Comparison of ENCODE assay signal across 1 cellular context in genomic region chr1:45686081-45687013, GRCh38.
A peak's percentile ranks its signal among the peaks of the same experiment; 100 is the strongest.
TF ChIP-seq lines count a peak whose summit lies in the region.

TSS of gene GPBP1L1 (minus strand) at chr1:45686533. CDS start at chr1:45659087, 27,446 bp downstream.

TF ChIP-seq in HepG2, 621 proteins besides CTCF, POLR2A, EP300 and RAD21 (continued from another document and continues in another):
- TF ChIP-seq IKZF5 (CRISPR knock-in tag; IDR thresholded peaks at IDR 0.05) (no peak; the same call in 1 of the 2 replicates), ZNF264 (CRISPR knock-in tag; IDR thresholded peaks at IDR 0.05) (no peak), ZBTB3 (CRISPR knock-in tag; IDR thresholded peaks at IDR 0.05; ENCODE audit: borderline replicate concordance, low read depth) (no peak), SMARCC2 (IDR thresholded peaks at IDR 0.05) (no peak), ZNF460 (CRISPR knock-in tag; IDR thresholded peaks at IDR 0.05; ENCODE audit: borderline replicate concordance) (no peak), ZBED4 (CRISPR knock-in tag; IDR thresholded peaks at IDR 0.05; ENCODE audit: borderline replicate concordance) (peak; percentile 79), TOPORS (CRISPR knock-in tag; IDR thresholded peaks at IDR 0.05) (0 out of 2 replicates have a peak, but pooled peaks have one; percentile 1), IKZF4 (CRISPR knock-in tag; IDR thresholded peaks at IDR 0.05; ENCODE audit: borderline replicate concordance, low read depth, not compliant biosample characterization) (no peak), RFX5 (IDR thresholded peaks at IDR 0.05; ENCODE audit: low read depth, low read length) (no peak), ZNF121 (CRISPR knock-in tag; IDR thresholded peaks at IDR 0.05) (no peak), TSC22D2 (CRISPR knock-in tag; IDR thresholded peaks at IDR 0.05; ENCODE audit: borderline replicate concordance) (peak; percentile 33), ZNF562 (CRISPR knock-in tag; IDR thresholded peaks at IDR 0.05; ENCODE audit: borderline replicate concordance) (no peak), DNMT1 (CRISPR knock-in tag; IDR thresholded peaks at IDR 0.05) (no peak), CENPT (CRISPR knock-in tag; IDR thresholded peaks at IDR 0.05; ENCODE audit: low read depth) (no peak), YEATS4 (CRISPR knock-in tag; IDR thresholded peaks at IDR 0.05; ENCODE audit: borderline replicate concordance) (peak; percentile 73; the same call in 1 of the 2 replicates), CSRNP1 (CRISPR knock-in tag; IDR thresholded peaks at IDR 0.05) (peak; percentile 79), ZNF280D (CRISPR knock-in tag; IDR thresholded peaks at IDR 0.05) (0 out of 2 replicates have a peak, but pooled peaks have one; percentile 21), ZNF446 (CRISPR knock-in tag; IDR thresholded peaks at IDR 0.05) (no peak), SIN3A (IDR thresholded peaks at IDR 0.05; ENCODE audit: borderline replicate concordance, low read depth, low read length) (0 out of 2 replicates have a peak, but pooled peaks have one; percentile 22), RNF219 (CRISPR knock-in tag; IDR thresholded peaks at IDR 0.05) (no peak), HOXA9 (CRISPR knock-in tag; IDR thresholded peaks at IDR 0.05; ENCODE audit: borderline replicate concordance) (no peak), ZSCAN29 (CRISPR knock-in tag; conservative IDR thresholded peaks at IDR 0.05) (no peak), TRAFD1 (CRISPR knock-in tag; IDR thresholded peaks at IDR 0.05; ENCODE audit: borderline replicate concordance) (no peak), MBNL3 (CRISPR knock-in tag; conservative IDR thresholded peaks at IDR 0.05) (no peak), HNRNPK (IDR thresholded peaks at IDR 0.05; ENCODE audit: low read depth, low read length, poor library complexity, severe bottlenecking) (no peak), ZUFSP (CRISPR knock-in tag; IDR thresholded peaks at IDR 0.05; ENCODE audit: borderline replicate concordance) (no peak), ZNF441 (CRISPR knock-in tag; IDR thresholded peaks at IDR 0.05; ENCODE audit: borderline replicate concordance) (no peak), TEF (CRISPR knock-in tag; IDR thresholded peaks at IDR 0.05) (peak; percentile 12; the same call in 1 of the 2 replicates), KDM5A (IDR thresholded peaks at IDR 0.05; ENCODE audit: borderline replicate concordance, low read length) (no peak), ZNF792 (CRISPR knock-in tag; IDR thresholded peaks at IDR 0.05) (no peak), ZNF337 (CRISPR knock-in tag; IDR thresholded peaks at IDR 0.05; ENCODE audit: borderline replicate concordance, low read depth) (0 out of 2 replicates have a peak, but pooled peaks have one; percentile 4), HDAC6 (IDR thresholded peaks at IDR 0.05; ENCODE audit: low read depth, low read length) (no peak), RELA (CRISPR knock-in tag; IDR thresholded peaks at IDR 0.05) (no peak), ZNF577 (CRISPR knock-in tag; IDR thresholded peaks at IDR 0.05; ENCODE audit: borderline replicate concordance, low read depth) (no peak), ZNF30 (CRISPR knock-in tag; IDR thresholded peaks at IDR 0.05) (no peak)
